In the genomic region with DNA sequence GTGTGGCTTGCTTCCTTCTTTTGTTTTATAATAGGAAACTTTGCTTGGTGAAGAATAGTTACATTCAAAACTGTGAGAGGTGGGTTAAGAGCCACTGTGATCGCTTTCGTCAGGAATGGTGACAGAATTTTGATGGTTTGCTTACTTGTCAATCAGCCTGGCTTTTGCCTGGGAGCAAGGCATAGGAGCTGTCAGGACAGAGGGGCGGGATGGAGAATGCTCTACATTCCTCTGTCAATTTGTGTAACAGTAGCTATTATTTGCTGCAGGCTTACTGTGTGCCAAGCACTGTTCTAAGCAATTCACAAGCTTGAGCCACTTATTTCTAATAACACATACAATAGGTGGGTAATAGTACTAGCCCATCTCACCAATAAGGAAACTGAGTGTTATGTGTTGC, we compare ENCODE assay signal across 22 cellular contexts. TPM values are rescaled to one million over a fixed set of nuclear protein-coding genes. Genes with fewer than 3 reads are reported as not detected.
"Had no signal": no experiment of that assay in that cellular context is flagged by ENCODE, and none has a peak within 500 bp of the region (broad histone marks: within the 10 kb centered on the region; RNA-seq: fewer than 3 reads in every experiment).

No MANE protein-coding gene starts in this region.

- FAIRE-seq: RCC 7860 had no signal

- H3K27ac ChIP-seq: SJSA1, SK-N-MC had no signal

- H3K4me3 ChIP-seq: SJSA1, SK-N-MC had no signal

- H3K27me3 ChIP-seq: SJSA1 had no signal

- DNase-seq: KBM-7, NCI-H1092 treated with DMSO at 0.1 percent for 48 hours, NCI-H1436, NCI-H187, NCI-H2029, NCI-H2081 treated with DMSO at 0.1 percent for 48 hours, NCI-H2171, NCI-H226, NCI-H446, NCI-H510A, NCI-H524 treated with DMSO at 0.1 percent for 48 hours, NCI-H69, NCI-H774, Right ventricle myocardium superior, RPMI8226, SIG-M5 had no signal

- H3K9me3 ChIP-seq: SJSA1 had no signal

- H3K36me3 ChIP-seq: SJSA1 had no signal

- H3K4me1 ChIP-seq: SJSA1 had no signal

RNA-seq across cellular contexts. Expression of a gene that starts 28.1 kb away (rescaled TPM):
- total RNA-seq: HT-29, LHCN-M2, MCF 10A, Right ventricle myocardium superior had no signal
